ENCODE assay signal across 12 cellular contexts in the genomic region with DNA sequence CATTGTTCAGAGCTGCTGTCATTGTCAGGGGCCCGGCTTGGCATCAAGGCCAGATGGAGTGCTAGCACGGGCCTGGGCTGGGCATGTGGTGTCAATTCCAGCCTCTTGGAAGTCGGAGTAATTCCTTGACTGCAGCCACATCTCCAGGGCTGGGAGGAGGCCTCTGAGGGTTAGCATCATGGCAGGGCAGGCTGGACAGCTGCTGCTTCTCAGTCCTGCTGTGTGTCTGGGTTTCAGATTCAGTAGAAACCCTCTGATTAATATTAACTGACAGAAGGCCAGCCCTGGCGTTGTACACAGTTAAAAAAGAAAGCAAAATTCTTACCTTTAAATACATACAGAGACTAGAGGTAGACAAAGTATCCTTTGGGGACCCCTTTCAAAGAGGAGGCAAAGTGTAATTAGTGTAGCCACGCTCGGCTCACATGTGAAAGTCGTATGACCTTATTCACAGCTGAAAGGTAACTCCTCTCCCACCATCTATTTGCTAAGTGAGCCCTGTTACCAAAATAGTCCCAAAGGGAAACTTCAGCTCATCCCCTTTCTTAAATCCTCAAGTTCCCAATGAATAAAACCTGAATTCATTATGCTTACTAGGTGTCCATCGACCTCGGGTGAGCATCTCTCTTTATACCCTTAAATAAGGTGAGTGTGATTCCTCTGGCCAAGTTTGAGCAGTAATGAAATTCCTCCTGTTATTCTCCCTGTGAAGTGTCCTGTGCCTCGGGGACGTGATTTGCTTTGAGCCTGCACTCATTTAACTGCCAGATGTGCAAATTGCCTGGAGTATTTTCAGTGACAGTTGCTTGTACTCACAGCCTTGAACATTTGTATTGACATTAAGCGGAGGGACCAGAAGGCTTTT.
DNase-seq lines count a peak whose midpoint lies in the region; ATAC-seq, FAIRE-seq and TF ChIP-seq lines count a peak whose summit lies in the region.
"Had no signal": no experiment of that assay in that cellular context is flagged by ENCODE, and none has a peak within 500 bp of the region (broad histone marks: within the 10 kb centered on the region; RNA-seq: fewer than 3 reads in every experiment).

No MANE protein-coding gene starts in this region.

- no peak overlapping the region for H3K4me3 ChIP-seq in astrocyte (ENCODE audit: insufficient read depth, low read depth, low read length)
- H3K4me3 ChIP-seq: SK-N-MC had no signal

- peaks cover 25% of the 10 kb centered on the region for H3K4me1 ChIP-seq in astrocyte (ENCODE audit: insufficient read depth, low read length)

- peak; percentile 40 for DNase-seq in GM10248 (ENCODE audit: extremely low spot score)
- DNase-seq in astrocyte (ENCODE audit: low read depth) = peak; percentile 46
- DNase-seq in A172 (ENCODE audit: low spot score) = no peak
- DNase-seq in frontal cortex (ENCODE audit: low spot score in 2 of 2) = no peak
- DNase-seq in NCI-H526 (lab: John Stamatoyannopoulos, UW) = no peak
- no peak for DNase-seq in T-helper 2 cell
- DNase-seq: COR-L47, cortex of kidney, NCI-H1092 treated with DMSO at 0.1 percent for 48 hours had no signal

- CTCF ChIA-PET in GM10248 (lab: Yijun Ruan, JAX) = interaction anchor here (5.2 kb wide), 1 partner anchor 13 kb away, joined by 30 read pairs; no protein-coding TSS in a partner anchor

- no peaks in the 10 kb centered on the region for H3K9me3 ChIP-seq in astrocyte (ENCODE audit: insufficient read depth, low read depth, low read length)

- H3K27ac Mint-ChIP-seq in astrocyte (ENCODE audit: unreplicated experiment) = no peak overlapping the region

- FAIRE-seq in astrocyte (lab: Jason Lieb, UNC) (no peak), frontal cortex (lab: Jason Lieb, UNC) (no peak)

- no peaks in the 10 kb centered on the region for H4K20me1 ChIP-seq in astrocyte (ENCODE audit: insufficient read depth, low read length)

- peak overlapping the region; percentile 45 for H2AFZ ChIP-seq in astrocyte (ENCODE audit: low read depth, low read length)

- H3K4me3 Mint-ChIP-seq in astrocyte (ENCODE audit: unreplicated experiment) = no peak overlapping the region

- H3K36me3 ChIP-seq in astrocyte (ENCODE audit: insufficient read depth, low read length) = no peaks in the 10 kb centered on the region

- H3K9me3 Mint-ChIP-seq in astrocyte (ENCODE audit: unreplicated experiment) = peaks cover 5% of the 10 kb centered on the region

- H3K36me3 Mint-ChIP-seq in astrocyte (ENCODE audit: low read depth, unreplicated experiment) = no peaks in the 10 kb centered on the region

- POLR2A ChIA-PET in GM10248 (lab: Yijun Ruan, JAX) = no interaction called here

- peak overlapping the region; percentile 9 for H3K9ac ChIP-seq in astrocyte (ENCODE audit: low read length)

- TF ChIP-seq CTCF in GM10248 (IDR thresholded peaks at IDR 0.05; ENCODE audit: control extremely low read depth, extremely low read depth, low read depth, missing control alignments) (no peak), astrocyte (IDR thresholded peaks at IDR 0.05; ENCODE audit: insufficient read depth, low read depth, low read length) (no peak)

- ATAC-seq in GM19463 (IDR thresholded peaks at IDR 0.05; ENCODE audit: unreplicated experiment) = peak; percentile 85
- peak; percentile 90 for ATAC-seq in HG03064 (IDR thresholded peaks at IDR 0.05; ENCODE audit: low read depth, unreplicated experiment)

- H3K27ac ChIP-seq in astrocyte (ENCODE audit: low read depth, low read length) = peak overlapping the region; percentile 74
- H3K27ac ChIP-seq: SK-N-MC had no signal

- H3K79me2 ChIP-seq in astrocyte (ENCODE audit: insufficient read depth, low read length) = no peaks in the 10 kb centered on the region

- H3K4me1 Mint-ChIP-seq in astrocyte (ENCODE audit: low read depth, unreplicated experiment) = peaks cover 13% of the 10 kb centered on the region

- peaks cover 4% of the 10 kb centered on the region for H3K27me3 Mint-ChIP-seq in astrocyte (ENCODE audit: low read depth, unreplicated experiment)

- H3K4me2 ChIP-seq in astrocyte (ENCODE audit: low read length) = peak overlapping the region; percentile 64

- no peaks in the 10 kb centered on the region for H3K27me3 ChIP-seq in astrocyte (ENCODE audit: insufficient read depth, low read length)

Comparison
In these comparisons a context has a peak if more than half of its experiments do, and no peak if none do; other contexts are left out.
1. DNase-seq: peak in GM10248 (single experiment) and astrocyte (single experiment); none in A172 (single experiment), frontal cortex (0 of 2), NCI-H526 (0 of 2) and T-helper 2 cell (0 of 5).